In the genomic region with DNA sequence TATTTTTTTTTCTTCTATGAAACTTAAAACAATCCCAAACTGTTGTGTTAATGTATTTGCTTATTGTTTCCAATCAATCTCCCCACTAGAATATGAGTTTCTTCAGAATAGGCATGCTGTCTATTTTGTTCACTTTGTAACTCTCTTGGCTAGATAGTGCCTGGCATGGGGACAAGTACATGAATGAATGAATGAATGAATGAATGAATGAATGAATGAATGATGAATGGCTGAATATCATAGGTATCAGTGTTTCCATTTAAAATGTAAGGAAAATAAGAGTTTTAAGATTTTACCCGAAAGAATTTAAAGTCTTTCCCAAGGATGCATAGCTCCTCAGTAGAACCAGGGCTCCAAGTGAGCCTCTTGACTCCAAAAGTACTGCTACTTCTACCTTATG, we compare ENCODE assay signal across 29 cellular contexts.
"Had no signal": no experiment of that assay in that cellular context is flagged by ENCODE, and none has a peak within 500 bp of the region (broad histone marks: within the 10 kb centered on the region; RNA-seq: fewer than 3 reads in every experiment).

No MANE protein-coding gene starts in this region.

- H3K4me3 Mint-ChIP-seq: dendritic cell treated with granulocyte-macrophage colony-stimulating factor and Interleukin-4, amounts not matched to agents 40 ng/mL and 50 ng/mL, for 4 days; effector memory CD8-positive, alpha-beta T cell; endodermal cell had no signal

- H3K27me3 Mint-ChIP-seq: dendritic cell treated with granulocyte-macrophage colony-stimulating factor and Interleukin-4, amounts not matched to agents 40 ng/mL and 50 ng/mL, for 4 days; effector memory CD8-positive, alpha-beta T cell had no signal

- H3K9me3 Mint-ChIP-seq: dendritic cell treated with granulocyte-macrophage colony-stimulating factor and Interleukin-4, amounts not matched to agents 40 ng/mL and 50 ng/mL, for 4 days; effector memory CD8-positive, alpha-beta T cell; endodermal cell had no signal

- ATAC-seq: effector memory CD8-positive, alpha-beta T cell; esophagus mucosa; foreskin keratinocyte; gastrocnemius medialis; gastroesophageal sphincter; heart left ventricle; heart right ventricle had no signal

- H3K27me3 ChIP-seq: colonic mucosa, esophagus muscularis mucosa, esophagus squamous epithelium, foreskin keratinocyte, gastrocnemius medialis, gastroesophageal sphincter, heart right ventricle had no signal

- DNase-seq: colonic mucosa; cortex of kidney; dermis blood vessel endothelial cell; dorsolateral prefrontal cortex; effector CD4-positive, alpha-beta T cell; effector CD8-positive, alpha-beta T cell; effector memory CD4-positive, alpha-beta T cell; effector memory CD8-positive, alpha-beta T cell; endodermal cell; erythroblast; esophagus squamous epithelium; foreskin fibroblast; foreskin keratinocyte; foreskin melanocyte; gastrocnemius medialis; glutamatergic neuron; head of caudate nucleus; heart left ventricle; heart right ventricle had no signal

- H3K4me3 ChIP-seq: colonic mucosa, coronary artery, dorsolateral prefrontal cortex, esophagus muscularis mucosa, esophagus squamous epithelium, gastrocnemius medialis, gastroesophageal sphincter, heart left ventricle, heart right ventricle had no signal

- H3K27ac ChIP-seq: colonic mucosa, dorsolateral prefrontal cortex, epithelial cell of prostate, esophagus muscularis mucosa, esophagus squamous epithelium, foreskin keratinocyte, gastrocnemius medialis, gastroesophageal sphincter had no signal

- H3K36me3 ChIP-seq: colonic mucosa, esophagus muscularis mucosa, esophagus squamous epithelium, gastrocnemius medialis, gastroesophageal sphincter, heart left ventricle, heart right ventricle had no signal

- H3K9me3 ChIP-seq: colonic mucosa, esophagus muscularis mucosa, esophagus squamous epithelium, gastrocnemius medialis, gastroesophageal sphincter, heart left ventricle, heart right ventricle had no signal

- FAIRE-seq: colon, endometrium, endothelial cell of umbilical vein, frontal cortex had no signal

- H3K4me1 ChIP-seq: colonic mucosa, esophagus squamous epithelium, foreskin keratinocyte, gastrocnemius medialis, gastroesophageal sphincter had no signal

- H3K27ac Mint-ChIP-seq: dendritic cell treated with granulocyte-macrophage colony-stimulating factor and Interleukin-4, amounts not matched to agents 40 ng/mL and 50 ng/mL, for 4 days; effector memory CD8-positive, alpha-beta T cell; endodermal cell had no signal
